ENCODE assay signal across 9 cellular contexts in the genomic region with DNA sequence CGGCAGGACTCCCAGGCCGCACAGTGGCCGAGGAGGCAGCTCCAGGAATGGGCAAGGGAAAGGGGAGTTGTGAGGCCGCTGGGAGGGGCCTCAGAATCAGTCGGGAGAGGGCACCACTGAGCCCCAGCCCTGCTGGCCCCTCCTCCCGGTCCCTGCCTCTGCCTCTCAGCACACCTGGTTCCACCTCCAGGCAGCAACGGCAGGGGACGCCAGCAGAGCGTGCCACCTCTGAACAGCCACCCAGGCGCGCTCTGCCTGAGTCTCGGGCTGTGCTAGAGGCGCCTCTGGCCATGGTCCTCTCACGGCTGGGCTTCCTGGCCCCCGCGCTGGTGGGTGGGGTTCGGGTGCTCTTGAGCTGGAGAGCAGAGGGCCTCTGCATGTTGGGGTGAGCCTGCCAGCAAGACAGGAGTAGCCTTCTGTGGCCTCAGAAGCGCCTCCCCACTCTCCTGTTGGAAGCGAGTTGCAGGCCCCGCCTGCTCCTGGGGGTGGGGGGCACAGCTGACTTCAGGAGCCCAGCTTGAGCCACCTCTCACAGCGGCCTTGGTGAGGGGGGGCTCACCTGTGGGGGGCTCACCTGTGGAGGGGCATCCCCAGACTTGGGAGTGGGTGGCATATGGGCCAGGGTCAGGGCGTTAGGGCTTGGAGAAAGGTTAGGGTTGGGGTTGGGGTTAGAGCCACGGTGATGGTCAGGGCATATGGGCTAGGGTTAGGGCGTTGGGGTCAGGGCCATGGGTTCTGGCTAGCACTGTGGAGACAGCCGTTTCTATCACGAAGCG. TPM values are rescaled to one million over a fixed set of nuclear protein-coding genes. Genes with fewer than 3 reads are reported as not detected.
DNase-seq lines count a peak whose midpoint lies in the region; ATAC-seq and TF ChIP-seq lines count a peak whose summit lies in the region.
"Had no signal": no experiment of that assay in that cellular context is flagged by ENCODE, and none has a peak within 500 bp of the region (broad histone marks: within the 10 kb centered on the region; RNA-seq: fewer than 3 reads in every experiment).

No MANE protein-coding gene starts in this region.

- H3K9me3 Mint-ChIP-seq in WTC11, result no peaks in the 10 kb centered on the region
- H3K9me3 Mint-ChIP-seq: IgD-negative memory B cell had no signal

- no peak overlapping the region for H3K9ac ChIP-seq in liver (ENCODE audit: low read depth in 1 of 2, low read length in 2 of 2)

- 34% methylated on average over 27 of the region's 27 CpGs for WGBS in liver

- H3K36me3 ChIP-seq in liver (ENCODE audit: control insufficient read depth in 4 of 4, insufficient read depth in 3 of 4, low read depth in 1 of 4, low read length in 3 of 4), result peaks cover 0 to 2% (median 0%) of the 10 kb centered on the region in 4 donors

- no peaks in the 10 kb centered on the region for H3K27me3 ChIP-seq in liver (ENCODE audit: control insufficient read depth in 4 of 4, insufficient read depth in 4 of 4, low read length in 3 of 4)

- no peaks in the 10 kb centered on the region for H3K9me3 ChIP-seq in liver (ENCODE audit: control insufficient read depth in 4 of 4, low read length in 3 of 4)

- no peaks in the 10 kb centered on the region for H3K27me3 Mint-ChIP-seq in WTC11 (ENCODE audit: low read depth)
- H3K27me3 Mint-ChIP-seq: IgD-negative memory B cell had no signal

- H3K27ac ChIP-seq in liver (ENCODE audit: low read depth in 1 of 2, low read length in 2 of 2), result no peak overlapping the region

- DNase-seq in COLO829 (ENCODE audit: low spot score) (peak; percentile 19), GM20000 (ENCODE audit: low spot score) (peak; percentile 91), WTC11 (ENCODE audit: low spot score) (peak; percentile 89), Ammon's horn (ENCODE audit: low spot score) (no peak), SHP77 (lab: John Stamatoyannopoulos, UW) (no peak), HK-2 (ENCODE audit: unreplicated experiment) (no peak)

- H3K36me3 Mint-ChIP-seq in WTC11, result no peaks in the 10 kb centered on the region
- H3K36me3 Mint-ChIP-seq: IgD-negative memory B cell had no signal

- no peak overlapping the region for H3K27ac Mint-ChIP-seq in WTC11
- H3K27ac Mint-ChIP-seq: IgD-negative memory B cell had no signal

- H3K4me3 Mint-ChIP-seq in WTC11, result no peak overlapping the region
- H3K4me3 Mint-ChIP-seq: IgD-negative memory B cell had no signal

- H3K4me1 Mint-ChIP-seq in WTC11, result no peaks in the 10 kb centered on the region

- ATAC-seq in WTC11, result peak; percentile 95
- no peak for ATAC-seq in GM21528 (IDR thresholded peaks at IDR 0.05; ENCODE audit: low FRiP score, unreplicated experiment)

- TF ChIP-seq CTCF in GM20000 (IDR thresholded peaks at IDR 0.05; ENCODE audit: extremely low read depth, missing control alignments) (peak; percentile 42), WTC11 (IDR thresholded peaks at IDR 0.05) (0 out of 2 replicates have a peak, but pooled peaks have one; percentile 44), liver (IDR thresholded peaks at IDR 0.05; ENCODE audit: low read depth, low read length, missing input control) (peak; percentile 27)

- no peaks in the 10 kb centered on the region for H3K4me1 ChIP-seq in liver (ENCODE audit: control insufficient read depth in 4 of 4, insufficient read depth in 4 of 4, low read length in 3 of 4)

- CTCF ChIA-PET in WTC11 (lab: Charles Lee), result interaction anchor here (0.6 to 1.6 kb wide), 32 partner anchors 10 to 610 kb away, joined by 3 to 15 read pairs (median 4); partner anchors contain the start of gene BRSK2

- no peak overlapping the region for H3K4me3 ChIP-seq in liver (ENCODE audit: low read depth in 1 of 3, low read length in 3 of 3)

- POLR2A ChIA-PET in WTC11 (lab: Charles Lee), result no interaction called here

- TF ChIP-seq RAD21 in liver (IDR thresholded peaks at IDR 0.05), result peak; percentile 51 to 72

TF ChIP-seq in WTC11, 78 proteins besides CTCF, POLR2A, EP300 and RAD21 (continues in another document):
- TF ChIP-seq ERG (CRISPR knock-in tag; IDR thresholded peaks at IDR 0.05), result no peak
- no peak for TF ChIP-seq ZNF219 (CRISPR knock-in tag; IDR thresholded peaks at IDR 0.05; ENCODE audit: borderline replicate concordance)
- TF ChIP-seq GRHL2 (CRISPR knock-in tag; IDR thresholded peaks at IDR 0.05; ENCODE audit: insufficient replicate concordance, severe bottlenecking), result no peak
- TF ChIP-seq, protein P1, sequence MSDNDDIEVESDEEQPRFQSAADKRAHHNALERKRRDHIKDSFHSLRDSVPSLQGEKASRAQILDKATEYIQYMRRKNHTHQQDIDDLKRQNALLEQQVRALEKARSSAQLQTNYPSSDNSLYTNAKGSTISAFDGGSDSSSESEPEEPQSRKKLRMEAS (CRISPR knock-in tag; IDR thresholded peaks at IDR 0.05), result peak; percentile 34; the same call in 1 of the 2 replicates
- TF ChIP-seq SP1 (CRISPR knock-in tag; conservative IDR thresholded peaks at IDR 0.05), result peak; percentile 76
- no peak for TF ChIP-seq FOXK1 (CRISPR knock-in tag; IDR thresholded peaks at IDR 0.05)
- 0 out of 2 replicates have a peak, but pooled peaks have one; percentile 64 for TF ChIP-seq FOXP4 (CRISPR knock-in tag; IDR thresholded peaks at IDR 0.05)

TF ChIP-seq in liver, 16 proteins besides CTCF, POLR2A, EP300 and RAD21:
- TF ChIP-seq JUND (IDR thresholded peaks at IDR 0.05) (no peak), SP1 (IDR thresholded peaks at IDR 0.05) (no peak), FOXA2 (IDR thresholded peaks at IDR 0.05) (no peak), TAF1 (conservative IDR thresholded peaks at IDR 0.05) (no peak)
TF ChIP-seq in liver: peak in this region for 0.

RNA-seq across cellular contexts. Expression of gene MOB2, which starts 32.8 kb away (rescaled TPM):
- 17.7 to 23.4 TPM (median 21.7 TPM) in 3 replicates for total RNA-seq in WTC11 (2021)
- 10 to 100 TPM; 14.2 to 18.5 TPM for total RNA-seq in liver
- polyA plus RNA-seq in liver, result 10 to 100 TPM in 1 of 2 donors, 1 to 10 TPM in 1; 8.3 to 15.5 TPM

Comparison
In these comparisons a context has a peak if more than half of its experiments do, and no peak if none do; other contexts are left out.
1. DNase-seq: peak in COLO829 (single experiment), GM20000 (single experiment) and WTC11 (single experiment); none in Ammon's horn (single experiment), SHP77 (0 of 2) and HK-2 (single experiment).
2. Peak in every context shown above with its lines, with median percentiles within 50 percentile points of each other: CTCF ChIP-seq.